21 cellular contexts compared by ENCODE assay signal in the genomic region with DNA sequence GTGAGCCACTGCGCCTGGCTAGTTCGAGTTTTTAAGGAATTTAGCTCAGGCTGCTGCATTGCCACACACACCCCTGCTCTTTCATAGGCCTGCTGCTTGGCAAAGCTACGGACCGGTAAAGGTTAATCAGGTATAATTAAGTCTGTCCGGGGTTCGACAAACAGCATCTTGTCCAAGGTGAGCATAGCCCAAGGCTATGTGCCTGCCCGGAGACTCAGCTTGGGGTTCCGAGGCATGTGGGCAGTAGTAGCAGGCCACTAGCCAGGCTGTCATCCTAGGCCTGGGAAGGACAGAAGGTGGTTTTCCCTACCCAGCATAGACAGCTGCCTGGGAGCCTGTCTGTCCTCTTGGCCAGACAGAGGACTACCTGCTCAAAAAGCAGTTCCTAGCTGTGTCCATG. TPM values are rescaled to one million over a fixed set of nuclear protein-coding genes. Genes with fewer than 3 reads are reported as not detected.
DNase-seq lines count a peak whose midpoint lies in the region; ATAC-seq and TF ChIP-seq lines count a peak whose summit lies in the region.
"Had no signal": no experiment of that assay in that cellular context is flagged by ENCODE, and none has a peak within 500 bp of the region (broad histone marks: within the 10 kb centered on the region; RNA-seq: fewer than 3 reads in every experiment).

No MANE protein-coding gene starts in this region.

- intact Hi-C loops in dorsolateral prefrontal cortex (cut with DNase I) (no loop called here), sciatic nerve (cut with DNase I) (no loop called here)

- H3K4me1 ChIP-seq in NT2/D1 (ENCODE audit: insufficient read depth, insufficient read length) (peaks cover 13% of the 10 kb centered on the region), GM23338 (ENCODE audit: insufficient read depth) (peaks cover 12% of the 10 kb centered on the region)

- H3K27me3 Mint-ChIP-seq in GM23338 (ENCODE audit: insufficient read depth, low read depth, poor library complexity) = peaks cover 13% of the 10 kb centered on the region
- H3K27me3 Mint-ChIP-seq in activated CD8-positive, alpha-beta memory T cell treated with anti-CD3 and anti-CD28 coated beads, Interleukin-2, amount 10 ng/mL, durations not matched to agents 7 days and 5 days = no peaks in the 10 kb centered on the region
- H3K27me3 Mint-ChIP-seq: CD4-positive, alpha-beta T cell; CD8-positive, alpha-beta memory T cell had no signal

- no peak overlapping the region for H3K4me2 ChIP-seq in GM23338
- H3K4me2 ChIP-seq: BLaER1 treated with 17β-estradiol and CSF1 and Interleukin-3, amounts not matched to agents 10 nM and 100 nM had no signal

- peaks cover 27% of the 10 kb centered on the region for H3K4me1 Mint-ChIP-seq in GM23338
- peaks cover 30% of the 10 kb centered on the region for H3K4me1 Mint-ChIP-seq in activated CD8-positive, alpha-beta memory T cell treated with anti-CD3 and anti-CD28 coated beads, Interleukin-2, amount 10 ng/mL, durations not matched to agents 7 days and 5 days

- H3F3A ChIP-seq in GM23338 (replicated peaks; ENCODE audit: low read depth) = no peaks in the 10 kb centered on the region

- H3K9me3 Mint-ChIP-seq in GM23338 = no peaks in the 10 kb centered on the region
- H3K9me3 Mint-ChIP-seq in activated CD8-positive, alpha-beta memory T cell treated with anti-CD3 and anti-CD28 coated beads, Interleukin-2, amount 10 ng/mL, durations not matched to agents 7 days and 5 days (ENCODE audit: low read depth) = no peaks in the 10 kb centered on the region
- H3K9me3 Mint-ChIP-seq: CD14-positive monocyte; CD4-positive, alpha-beta T cell; CD8-positive, alpha-beta memory T cell; H9 had no signal

- H3K9me3 ChIP-seq in NT2/D1 (ENCODE audit: insufficient read depth, low read length) = no peaks in the 10 kb centered on the region
- H3K9me3 ChIP-seq: BE2C; BLaER1 treated with 17β-estradiol and CSF1 and Interleukin-3, amounts not matched to agents 10 nM and 100 nM had no signal

- ATAC-seq in GM23338 (no peak), sciatic nerve (no peak)
- no peak for ATAC-seq in activated CD8-positive, alpha-beta memory T cell treated with anti-CD3 and anti-CD28 coated beads, Interleukin-2, amount 10 ng/mL, durations not matched to agents 7 days and 5 days
- ATAC-seq: GM12878 had no signal

- peaks cover 7% of the 10 kb centered on the region; the same call in 1 of the 2 replicates for H3K79me2 ChIP-seq in GM23338 (replicated peaks; ENCODE audit: insufficient read depth)

- H3K27ac ChIP-seq in angular gyrus (ENCODE audit: low read depth, low read length) (peak overlapping the region; percentile 57), dorsolateral prefrontal cortex (peak overlapping the region in 54 of 59 donors; percentile 0 to 89 (median 74)), temporal lobe (ENCODE audit: low read depth, low read length) (peak overlapping the region; percentile 22), GM23338 (ENCODE audit: low read depth) (no peak overlapping the region)
- H3K27ac ChIP-seq: 22Rv1; BLaER1 treated with 17β-estradiol and CSF1 and Interleukin-3, amounts not matched to agents 10 nM and 100 nM; GM23248 had no signal

- H4K20me1 ChIP-seq in GM23338 (replicated peaks; ENCODE audit: insufficient read depth) = no peaks in the 10 kb centered on the region; the same call in 1 of the 2 replicates

- H3K9me2 ChIP-seq in GM23338 (ENCODE audit: insufficient read depth) = no peaks in the 10 kb centered on the region

- H2AFZ ChIP-seq in GM23338 = no peak overlapping the region
- H2AFZ ChIP-seq: GM23248 had no signal

- H3K27me3 ChIP-seq in NT2/D1 (ENCODE audit: insufficient read depth, insufficient read length) = no peaks in the 10 kb centered on the region
- H3K27me3 ChIP-seq in dorsolateral prefrontal cortex = no peaks in the 10 kb centered on the region
- no peaks in the 10 kb centered on the region for H3K27me3 ChIP-seq in GM23338 (ENCODE audit: insufficient read depth)
- H3K27me3 ChIP-seq: BE2C had no signal

- no peak overlapping the region for H3K4me3 Mint-ChIP-seq in GM23338
- no peak overlapping the region for H3K4me3 Mint-ChIP-seq in activated CD8-positive, alpha-beta memory T cell treated with anti-CD3 and anti-CD28 coated beads, Interleukin-2, amount 10 ng/mL, durations not matched to agents 7 days and 5 days
- H3K4me3 Mint-ChIP-seq: CD14-positive monocyte; CD4-positive, alpha-beta T cell; CD8-positive, alpha-beta memory T cell; H9 had no signal

- H3K9ac ChIP-seq in NT2/D1 (ENCODE audit: insufficient read length, low read depth) = peak overlapping the region; percentile 7
- H3K9ac ChIP-seq: BLaER1 treated with 17β-estradiol and CSF1 and Interleukin-3, amounts not matched to agents 10 nM and 100 nM; GM23248 had no signal

- H3K36me3 Mint-ChIP-seq in GM23338 (ENCODE audit: low read depth) = peaks cover 17% of the 10 kb centered on the region
- peaks cover 9% of the 10 kb centered on the region for H3K36me3 Mint-ChIP-seq in activated CD8-positive, alpha-beta memory T cell treated with anti-CD3 and anti-CD28 coated beads, Interleukin-2, amount 10 ng/mL, durations not matched to agents 7 days and 5 days

- no peak overlapping the region for H3K27ac Mint-ChIP-seq in GM23338
- no peak overlapping the region for H3K27ac Mint-ChIP-seq in activated CD8-positive, alpha-beta memory T cell treated with anti-CD3 and anti-CD28 coated beads, Interleukin-2, amount 10 ng/mL, durations not matched to agents 7 days and 5 days
- H3K27ac Mint-ChIP-seq: CD14-positive monocyte; CD4-positive, alpha-beta T cell; H9 had no signal

- DNase-seq in NT2/D1 (ENCODE audit: low read depth, low spot score) = no peak
- DNase-seq in dorsolateral prefrontal cortex = no peak
- DNase-seq in GM23338 (ENCODE audit: low spot score) = no peak
- DNase-seq in activated CD8-positive, alpha-beta memory T cell treated with anti-CD3 and anti-CD28 coated beads, Interleukin-2, amount 10 ng/mL, durations not matched to agents 7 days and 5 days = no peak
- DNase-seq in sciatic nerve (ENCODE audit: low spot score) = no peak
- DNase-seq: AML-193; BE2C; CD4-positive, alpha-beta T cell; CD8-positive, alpha-beta memory T cell; DMS 273 treated with DMSO at 0.1 percent for 48 hours; DMS79; EL; GDM1; GM23248; H9 had no signal

- no peak for TF ChIP-seq CTCF in dorsolateral prefrontal cortex (IDR thresholded peaks at IDR 0.05 in 54 of 56, conservative IDR thresholded peaks at IDR 0.05 in 2 of 56; ENCODE audit: low read depth in 1 of 56, partially characterized antibody in 56 of 56)
- TF ChIP-seq CTCF in GM23338 (conservative IDR thresholded peaks at IDR 0.05; ENCODE audit: low read depth in 2 of 2) = no peak

- H3K4me3 ChIP-seq in NT2/D1 (ENCODE audit: insufficient read length, low read depth) = no peak overlapping the region
- H3K4me3 ChIP-seq in dorsolateral prefrontal cortex = no peak overlapping the region
- no peak overlapping the region for H3K4me3 ChIP-seq in GM23338
- H3K4me3 ChIP-seq: BLaER1 treated with 17β-estradiol and CSF1 and Interleukin-3, amounts not matched to agents 10 nM and 100 nM; GM12878; GM23248 had no signal

- peaks cover 20% of the 10 kb centered on the region for H3K36me3 ChIP-seq in NT2/D1 (ENCODE audit: insufficient read depth, insufficient read length, low read length)
- no peaks in the 10 kb centered on the region for H3K36me3 ChIP-seq in GM23338 (ENCODE audit: insufficient read depth)
- H3K36me3 ChIP-seq: BE2C had no signal

- CTCF ChIA-PET in activated CD8-positive, alpha-beta memory T cell treated with anti-CD3 and anti-CD28 coated beads, Interleukin-2, amount 10 ng/mL, durations not matched to agents 7 days and 5 days (lab: Charles Lee) = interaction anchor here (0.9 to 3.5 kb wide), 3 partner anchors 9 to 17 kb away, joined by 3 to 16 read pairs (median 3); a partner anchor contains a TSS

TF ChIP-seq in GM23338, 12 proteins besides CTCF, POLR2A, EP300 and RAD21 (continues in another document):
- TF ChIP-seq EZH2 (IDR thresholded peaks at IDR 0.05; ENCODE audit: low read depth, unreplicated experiment) = no peak
- TF ChIP-seq ZNF331 (CRISPR knock-in tag; IDR thresholded peaks at IDR 0.05; ENCODE audit: low read depth) = no peak
- TF ChIP-seq NANOG (IDR thresholded peaks at IDR 0.05; ENCODE audit: borderline replicate concordance) = no peak

RNA-seq across cellular contexts. Expression of a gene that starts 6.6 kb away (rescaled TPM):
- total RNA-seq in dorsolateral prefrontal cortex (100 to 1,000 TPM in 117 of 120 experiments, 10 to 100 TPM in 3; 91.4 to 175 (median 129) TPM), temporal lobe (47.5 TPM), sciatic nerve (40.1 TPM)
- 22.1 and 28.7 TPM in 2 replicates for total RNA-seq in GM23338 (2014; rRNA removed; shearing (Covaris generic))
- 15.9 and 17.9 TPM in 2 replicates for polyA plus RNA-seq in GM23338 (2016; fragmentation: Nextera tagmentation; extraction: Ambion mirVana)
- total RNA-seq in activated CD8-positive, alpha-beta memory T cell treated with anti-CD3 and anti-CD28 coated beads, Interleukin-2, amount 10 ng/mL, durations not matched to agents 7 days and 5 days = 10 to 100 TPM; 44.5 to 50.6 TPM

RNA-seq across cellular contexts. Expression of a gene that starts 10.6 kb away (rescaled TPM):
- total RNA-seq in dorsolateral prefrontal cortex (100 to 1,000 TPM in 89 of 120 experiments, 10 to 100 TPM in 31; 60.3 to 190 (median 117) TPM), temporal lobe (87.8 TPM), sciatic nerve (149 TPM)
- 151 and 156 TPM in 2 replicates for total RNA-seq in GM23338 (2014; rRNA removed; shearing (Covaris generic))
- 76.5 and 83.7 TPM in 2 replicates for polyA plus RNA-seq in GM23338 (2016; fragmentation: Nextera tagmentation; extraction: Ambion mirVana)
- total RNA-seq in activated CD8-positive, alpha-beta memory T cell treated with anti-CD3 and anti-CD28 coated beads, Interleukin-2, amount 10 ng/mL, durations not matched to agents 7 days and 5 days = 100 to 1,000 TPM; 130 to 154 TPM

RNA-seq across cellular contexts. Expression of a gene that starts 21.7 kb away (rescaled TPM):
- total RNA-seq in dorsolateral prefrontal cortex (10 to 100 TPM; 12.8 to 34.8 (median 24.4) TPM), temporal lobe (38.1 TPM), sciatic nerve (18.7 TPM)
- total RNA-seq in GM23338 (2014; rRNA removed; shearing (Covaris generic)) = 38.0 and 57.7 TPM in 2 replicates
- 31.0 and 31.3 TPM in 2 replicates for polyA plus RNA-seq in GM23338 (2016; fragmentation: Nextera tagmentation; extraction: Ambion mirVana)
- 10 to 100 TPM; 25.8 to 29.9 TPM for total RNA-seq in activated CD8-positive, alpha-beta memory T cell treated with anti-CD3 and anti-CD28 coated beads, Interleukin-2, amount 10 ng/mL, durations not matched to agents 7 days and 5 days

RNA-seq across cellular contexts. Expression of a gene that starts 25.3 kb away (rescaled TPM):
- total RNA-seq in dorsolateral prefrontal cortex (100 to 1,000 TPM in 8 of 120 experiments, 10 to 100 TPM in 112; 57.3 to 129 (median 81.1) TPM), temporal lobe (24.1 TPM), sciatic nerve (75.1 TPM)
- total RNA-seq in GM23338 (2014; rRNA removed; shearing (Covaris generic)) = 32.3 and 49.9 TPM in 2 replicates
- polyA plus RNA-seq in GM23338 (2016; fragmentation: Nextera tagmentation; extraction: Ambion mirVana) = 118 and 122 TPM in 2 replicates
- total RNA-seq in activated CD8-positive, alpha-beta memory T cell treated with anti-CD3 and anti-CD28 coated beads, Interleukin-2, amount 10 ng/mL, durations not matched to agents 7 days and 5 days = 100 to 1,000 TPM in 1 of 2 experiments, 10 to 100 TPM in 1; 94.3 to 101 TPM

RNA-seq across cellular contexts. Expression of a gene that starts 32.6 kb away (rescaled TPM):
- total RNA-seq in dorsolateral prefrontal cortex (10 to 100 TPM; 36.9 to 82.7 (median 56.0) TPM), temporal lobe (98.1 TPM), sciatic nerve (121 TPM)
- 297 and 314 TPM in 2 replicates for total RNA-seq in GM23338 (2014; rRNA removed; shearing (Covaris generic))
- 198 and 216 TPM in 2 replicates for polyA plus RNA-seq in GM23338 (2016; fragmentation: Nextera tagmentation; extraction: Ambion mirVana)
- 100 to 1,000 TPM; 186 to 229 TPM for total RNA-seq in activated CD8-positive, alpha-beta memory T cell treated with anti-CD3 and anti-CD28 coated beads, Interleukin-2, amount 10 ng/mL, durations not matched to agents 7 days and 5 days
